In genomic region chr4:181479145-181479544, GRCh38 we compare ENCODE assay signal across 20 cellular contexts.
"Had no signal": no experiment of that assay in that cellular context is flagged by ENCODE, and none has a peak within 500 bp of the region (broad histone marks: within the 10 kb centered on the region; RNA-seq: fewer than 3 reads in every experiment).

No MANE protein-coding gene starts in this region.

- H3K9me3 ChIP-seq: esophagus squamous epithelium, gastroesophageal sphincter, neutrophil, psoas muscle, right lobe of liver, suprapubic skin, thyroid gland, upper lobe of left lung, uterus had no signal

- H3K4me3 ChIP-seq: esophagus squamous epithelium, gastroesophageal sphincter, psoas muscle, right lobe of liver, suprapubic skin, thyroid gland, upper lobe of left lung, uterus had no signal

- H3K4me1 ChIP-seq: esophagus squamous epithelium, gastroesophageal sphincter, psoas muscle, right lobe of liver, suprapubic skin, thyroid gland, upper lobe of left lung, uterus had no signal

- DNase-seq: effector memory CD4-positive, alpha-beta T cell; esophagus squamous epithelium; foreskin fibroblast; glutamatergic neuron; kidney glomerular epithelial cell; naive thymus-derived CD4-positive, alpha-beta T cell; nephron progenitor cell; psoas muscle; retina; right lobe of liver; stimulated activated CD4-positive, alpha-beta T cell treated with anti-CD3 and anti-CD28 coated beads, Interleukin-4, amount 100 ng/mL, for 1 hour; stimulated activated CD8-positive, alpha-beta memory T cell treated with anti-CD3 and anti-CD28 coated beads, Interleukin-4, amount 100 ng/mL, for 48 hours; stimulated activated naive CD8-positive, alpha-beta T cell treated with anti-CD3 and anti-CD28 coated beads, Interleukin-15, Interleukin-2, amounts not matched to agents 100 U/mL and 50 U/mL, for 24 hours; thyroid gland; upper lobe of left lung; uterus had no signal

- H3K36me3 ChIP-seq: esophagus squamous epithelium, gastroesophageal sphincter, neutrophil, right lobe of liver, suprapubic skin, thyroid gland, upper lobe of left lung, uterus had no signal

- H3K27me3 ChIP-seq: esophagus squamous epithelium, neutrophil, right lobe of liver, suprapubic skin, thyroid gland, upper lobe of left lung, uterus had no signal

- H3K27ac ChIP-seq: epithelial cell of prostate, esophagus squamous epithelium, gastroesophageal sphincter, neutrophil, psoas muscle, right lobe of liver, suprapubic skin, thyroid gland, upper lobe of left lung, uterus had no signal
